ENCODE assay signal across 1 cellular context in the genomic region with DNA sequence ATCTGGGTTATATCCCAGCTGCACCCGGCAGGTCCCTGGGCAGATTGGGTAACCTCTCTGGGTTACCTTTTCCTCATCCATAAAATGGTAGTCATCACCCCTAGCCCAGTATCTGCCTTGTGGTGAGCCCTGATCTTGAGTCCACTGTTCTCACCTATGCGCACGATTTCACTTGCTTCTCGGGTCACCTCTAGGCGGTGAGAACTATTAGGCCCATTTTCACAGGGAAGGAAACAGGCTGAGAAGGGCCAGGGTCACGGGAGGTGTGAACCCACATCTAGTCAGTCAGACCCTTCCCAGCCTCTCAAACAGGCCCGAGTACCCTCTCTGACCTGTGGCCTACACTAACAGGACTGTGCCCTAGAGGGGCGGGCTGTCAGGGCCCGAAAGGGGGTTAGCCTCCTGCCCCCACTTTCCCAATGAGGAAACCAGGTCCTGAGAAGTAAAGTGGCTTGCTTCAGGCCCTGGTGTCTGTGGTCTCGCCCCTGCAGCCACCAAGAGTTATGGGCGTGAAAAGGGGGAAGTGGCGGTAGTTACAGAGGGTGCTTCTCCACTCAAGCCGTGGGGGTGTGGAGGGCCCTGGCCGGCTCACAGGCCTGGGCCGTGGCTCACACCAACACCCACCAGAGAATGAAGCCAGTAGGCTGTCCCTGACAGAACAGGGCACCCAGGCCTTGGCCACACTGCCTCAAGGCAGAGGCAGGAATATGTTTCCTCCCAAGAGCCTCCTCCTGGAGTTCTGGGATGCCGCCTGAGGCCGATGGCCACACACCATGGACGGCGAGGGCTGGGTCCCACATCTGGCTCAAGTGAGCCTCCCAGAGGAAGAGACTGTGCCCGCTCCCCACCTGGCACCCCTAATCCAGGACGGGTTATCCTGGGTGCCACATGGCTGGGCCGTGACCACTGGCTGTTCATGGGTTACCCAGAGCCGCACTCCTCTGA.
TF ChIP-seq lines count a peak whose summit lies in the region.

No MANE protein-coding gene starts in this region.

TF ChIP-seq in H1, 55 proteins besides CTCF, POLR2A, EP300 and RAD21:
- no peak for TF ChIP-seq SUZ12 (IDR thresholded peaks at IDR 0.05; ENCODE audit: low read length)
- TF ChIP-seq BCL11A (IDR thresholded peaks at IDR 0.05; ENCODE audit: low read depth in 2 of 2, low read length in 2 of 2), result no peak
- no peak for TF ChIP-seq POLR2AphosphoS5 (IDR thresholded peaks at IDR 0.05; ENCODE audit: low read depth, low read length)
- no peak for TF ChIP-seq CBX5 (IDR thresholded peaks at IDR 0.05; ENCODE audit: low read depth, low read length)
- TF ChIP-seq CTBP2 (IDR thresholded peaks at IDR 0.05; ENCODE audit: borderline replicate concordance, insufficient read depth, insufficient read length, low read length), result no peak
- no peak for TF ChIP-seq SIN3A (conservative IDR thresholded peaks at IDR 0.05 in 1 of 2, IDR thresholded peaks at IDR 0.05 in 1 of 2; ENCODE audit: low read depth in 1 of 2, low read length in 2 of 2)
- no peak for TF ChIP-seq SIX5 (IDR thresholded peaks at IDR 0.05; ENCODE audit: low read depth, low read length)
- TF ChIP-seq EZH2 (IDR thresholded peaks at IDR 0.05; ENCODE audit: low read depth, low read length, severe bottlenecking), result no peak
- no peak for TF ChIP-seq TAF7 (optimal IDR thresholded peaks at IDR 0.05; ENCODE audit: borderline replicate concordance, low read depth, low read length)
- TF ChIP-seq SAP30 (IDR thresholded peaks at IDR 0.05; ENCODE audit: insufficient read depth, insufficient replicate concordance, low read length), result no peak
- TF ChIP-seq USF2 (IDR thresholded peaks at IDR 0.05; ENCODE audit: low read length), result no peak
- no peak for TF ChIP-seq CREB1 (IDR thresholded peaks at IDR 0.05)
- TF ChIP-seq, protein P1, sequence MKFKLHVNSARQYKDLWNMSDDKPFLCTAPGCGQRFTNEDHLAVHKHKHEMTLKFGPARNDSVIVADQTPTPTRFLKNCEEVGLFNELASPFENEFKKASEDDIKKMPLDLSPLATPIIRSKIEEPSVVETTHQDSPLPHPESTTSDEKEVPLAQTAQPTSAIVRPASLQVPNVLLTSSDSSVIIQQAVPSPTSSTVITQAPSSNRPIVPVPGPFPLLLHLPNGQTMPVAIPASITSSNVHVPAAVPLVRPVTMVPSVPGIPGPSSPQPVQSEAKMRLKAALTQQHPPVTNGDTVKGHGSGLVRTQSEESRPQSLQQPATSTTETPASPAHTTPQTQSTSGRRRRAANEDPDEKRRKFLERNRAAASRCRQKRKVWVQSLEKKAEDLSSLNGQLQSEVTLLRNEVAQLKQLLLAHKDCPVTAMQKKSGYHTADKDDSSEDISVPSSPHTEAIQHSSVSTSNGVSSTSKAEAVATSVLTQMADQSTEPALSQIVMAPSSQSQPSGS (IDR thresholded peaks at IDR 0.05; ENCODE audit: low read length), result no peak
- no peak for TF ChIP-seq BRCA1 (IDR thresholded peaks at IDR 0.05; ENCODE audit: low read depth, low read length)
